In the genomic region with DNA sequence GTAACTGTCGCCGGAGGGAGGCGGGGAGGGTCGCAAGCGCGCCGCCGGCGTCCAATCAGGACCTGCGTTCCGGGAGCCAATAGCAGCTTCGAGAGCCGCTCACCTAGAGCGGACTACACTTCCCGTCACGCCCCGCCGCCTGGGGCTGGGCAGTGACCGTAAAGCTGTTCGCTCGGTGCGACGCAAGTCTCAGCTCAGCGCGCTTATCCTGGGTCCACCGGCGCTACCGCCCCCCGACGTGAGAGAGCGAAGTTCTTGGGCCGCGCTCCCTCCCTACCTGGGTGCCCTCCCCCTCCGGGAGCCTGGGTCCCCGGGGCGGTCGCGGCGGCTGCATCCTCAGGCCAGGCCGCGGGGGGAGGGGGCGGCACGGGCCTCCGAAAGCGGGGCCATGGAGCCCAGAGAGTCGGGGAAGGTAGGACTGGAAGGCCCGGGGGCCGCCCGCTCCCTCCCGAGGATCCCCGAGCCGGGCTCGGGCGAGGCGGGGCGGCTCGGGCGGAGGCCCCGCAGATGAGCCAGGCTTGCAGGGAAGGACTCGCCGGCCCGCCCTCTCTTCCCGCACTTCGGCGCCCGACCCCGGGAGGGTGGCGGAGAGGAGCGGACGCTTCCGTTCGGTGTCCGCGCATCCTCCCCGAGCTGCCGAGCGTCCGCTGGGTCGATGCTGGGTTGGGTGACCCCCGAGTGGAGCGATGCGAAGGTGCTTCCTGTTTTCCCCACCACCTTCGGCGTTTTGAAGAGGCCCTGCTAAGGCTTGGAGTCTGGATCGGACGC, we compare ENCODE assay signal across 8 cellular contexts. TPM values are rescaled to one million over a fixed set of nuclear protein-coding genes. Genes with fewer than 3 reads are reported as not detected.
DNase-seq lines count a peak whose midpoint lies in the region; ATAC-seq, FAIRE-seq and TF ChIP-seq lines count a peak whose summit lies in the region.

A gene (plus strand): TSS at position 152 of the 768 bp plus-strand sequence. CDS start 237 bp downstream, at position 389.

- H3K9me3 ChIP-seq in pancreas: no peaks in the 10 kb centered on the region
- H3K9me3 ChIP-seq in tibial artery: no peaks in the 10 kb centered on the region

- H3K27me3 ChIP-seq in pancreas (no peaks in the 10 kb centered on the region), tibial artery (no peaks in the 10 kb centered on the region)

- intact Hi-C loops in Right ventricle myocardium inferior (cut with DNase I): loop anchor here (2.0 kb wide), 2 partner anchors 34 to 68 kb away; a partner anchor contains a TSS
- intact Hi-C loops in pancreas (cut with DNase I): no loop called here
- intact Hi-C loops in tibial artery (cut with DNase I; ENCODE audit: low total_unique reads): loop anchor here (2.0 to 5.0 kb wide), 2 partner anchors 34 to 68 kb away; a partner anchor contains a TSS

- peak; percentile 72 for FAIRE-seq in pancreas (lab: Jason Lieb, UNC)

- peak within 1 kb of the TSS; percentile 47 to 88 (median 73) for H3K27ac ChIP-seq in pancreas
- H3K27ac ChIP-seq in tibial artery: peak within 1 kb of the TSS; percentile 83 to 91

- WGBS in pancreas, 2 donors: 0 to 1% methylated on average over 60 to 86 of the region's 86 CpGs

- H3K4me1 ChIP-seq in pancreas: peaks cover 0 to 8% (median 0%) of the 10 kb centered on the region in 3 donors
- peaks cover 0 to 14% (median 11%) of the 10 kb centered on the region in 4 donors for H3K4me1 ChIP-seq in tibial artery

- DNase-seq in GM12864 (ENCODE audit: low read depth): peak; percentile 91
- peak; percentile 99 to 100 (median 99) for DNase-seq in NCI-H1417 (lab: John Stamatoyannopoulos, UW)
- DNase-seq in SW 1271 (lab: John Stamatoyannopoulos, UW): peak; percentile 91 to 97
- peak; percentile 90 for DNase-seq in activated naive CD8-positive, alpha-beta T cell treated with anti-CD3 and anti-CD28 coated beads, Interleukin-2, amount 50 U/mL, for 16 hours (ENCODE audit: low read depth, low spot score)
- DNase-seq in Right ventricle myocardium inferior (ENCODE audit: missing footprints): peak; percentile 99
- DNase-seq in pancreas: peak; percentile 96 to 99 (median 97)
- DNase-seq in tibial artery: peak; percentile 98 to 99

- TF ChIP-seq CTCF in GM12864 (IDR thresholded peaks at IDR 0.05; ENCODE audit: low read depth, low read length, missing control alignments) (no peak), pancreas (IDR thresholded peaks at IDR 0.05) (no peak), tibial artery (IDR thresholded peaks at IDR 0.05) (no peak)

- H3K4me3 ChIP-seq in GM12864 (ENCODE audit: low read depth, low read length): peak within 1 kb of the TSS; percentile 93
- peak within 1 kb of the TSS; percentile 90 to 99 (median 92) for H3K4me3 ChIP-seq in pancreas
- H3K4me3 ChIP-seq in tibial artery: peak within 1 kb of the TSS; percentile 83 to 91

- no peaks in the 10 kb centered on the region for H3K36me3 ChIP-seq in pancreas
- H3K36me3 ChIP-seq in tibial artery: no peaks in the 10 kb centered on the region

- ATAC-seq in HG02759 (IDR thresholded peaks at IDR 0.05; ENCODE audit: unreplicated experiment) (peak; percentile 97), Right ventricle myocardium inferior (peak; percentile 99), pancreas (peak; percentile 97 to 99 (median 98))

RNA-seq across cellular contexts. Expression of the gene that starts here (rescaled TPM):
- 10.1 TPM for total RNA-seq in Right ventricle myocardium inferior
- total RNA-seq in pancreas: 10 to 100 TPM in 4 of 6 donors, 1 to 10 TPM in 2; 8.3 to 17.6 (median 13.8) TPM
- polyA plus RNA-seq in pancreas: 10 to 100 TPM; 16.0 to 20.1 TPM

Comparison
In these comparisons a context has a peak if more than half of its experiments do, and no peak if none do; other contexts are left out.
1. Peak in every context shown above with its lines: DNase-seq, ATAC-seq, H3K4me3 ChIP-seq and H3K27ac ChIP-seq.
2. intact Hi-C loops: an anchor here in Right ventricle myocardium inferior (2.0 kb wide) and tibial artery (2.0 to 5.0 kb wide); none called in pancreas.